1 cellular context compared by ENCODE assay signal in genomic region chr14:21103710-21104447, GRCh38.
TF ChIP-seq lines count a peak whose summit lies in the region.

No MANE protein-coding gene starts in this region.

TF ChIP-seq in K562, 482 proteins besides CTCF, POLR2A, EP300 and RAD21 (continued from another document and continues in another):
- TF ChIP-seq CHD2 (IDR thresholded peaks at IDR 0.05; ENCODE audit: low read depth, low read length): peak; percentile 95
- peak; percentile 98 for TF ChIP-seq FOSL1 (tag; conservative IDR thresholded peaks at IDR 0.05)
- TF ChIP-seq UBTF (IDR thresholded peaks at IDR 0.05; ENCODE audit: borderline replicate concordance in 1 of 2, low read depth in 2 of 2, low read length in 2 of 2): 0 out of 4 replicates have a peak, but pooled peaks of 1 of the 2 experiments have one; percentile 53
- no peak for TF ChIP-seq POLR3A (IDR thresholded peaks at IDR 0.05; ENCODE audit: borderline replicate concordance, extremely low read depth, insufficient read depth, insufficient read length)
- TF ChIP-seq TFAP4 (CRISPR knock-in tag; IDR thresholded peaks at IDR 0.05; ENCODE audit: borderline replicate concordance): peak; percentile 69
- peak; percentile 100 for TF ChIP-seq ATF7 (IDR thresholded peaks at IDR 0.05)
- peak; percentile 63 for TF ChIP-seq JUNB (CRISPR knock-in tag; conservative IDR thresholded peaks at IDR 0.05)
- TF ChIP-seq NFXL1 (CRISPR knock-in tag; IDR thresholded peaks at IDR 0.05): no peak
- peak; percentile 68; the same call in 1 of the 2 replicates for TF ChIP-seq CTBP1 (IDR thresholded peaks at IDR 0.05; ENCODE audit: borderline replicate concordance)
- TF ChIP-seq HDAC3 (IDR thresholded peaks at IDR 0.05; ENCODE audit: borderline replicate concordance, partially characterized antibody): peak; percentile 73
- TF ChIP-seq SIN3B (IDR thresholded peaks at IDR 0.05; ENCODE audit: low read depth): peak; percentile 73
- TF ChIP-seq SIX5 (IDR thresholded peaks at IDR 0.05; ENCODE audit: borderline replicate concordance in 1 of 2, insufficient read depth in 1 of 2, low read depth in 1 of 2, low read length in 2 of 2): 0 out of 4 replicates have a peak, but pooled peaks of 1 of the 2 experiments have one; percentile 76
- TF ChIP-seq HDAC6 (IDR thresholded peaks at IDR 0.05; ENCODE audit: low read depth, low read length): no peak
- 0 out of 2 replicates have a peak, but pooled peaks have one; percentile 23 for TF ChIP-seq ZKSCAN1 (IDR thresholded peaks at IDR 0.05; ENCODE audit: low read depth, low read length)
- no peak for TF ChIP-seq NELFE (IDR thresholded peaks at IDR 0.05; ENCODE audit: insufficient read depth, insufficient read length)
- no peak for TF ChIP-seq EWSR1 (IDR thresholded peaks at IDR 0.05; ENCODE audit: borderline replicate concordance, low read depth, partially characterized antibody)
- TF ChIP-seq RHOXF2B (CRISPR knock-in tag; conservative IDR thresholded peaks at IDR 0.05): no peak
- TF ChIP-seq NFRKB (IDR thresholded peaks at IDR 0.05; ENCODE audit: low read depth): 0 out of 2 replicates have a peak, but pooled peaks have one; percentile 10
- TF ChIP-seq RNF2 (IDR thresholded peaks at IDR 0.05): peak; percentile 51
- TF ChIP-seq PBX2 (CRISPR knock-in tag; IDR thresholded peaks at IDR 0.05; ENCODE audit: low read depth): peak; percentile 71
- TF ChIP-seq PBX2 (tag; conservative IDR thresholded peaks at IDR 0.05; ENCODE audit: low read depth): peak; percentile 86
- TF ChIP-seq MYC (IDR thresholded peaks at IDR 0.05; ENCODE audit: low read depth, low read length): peak; percentile 4; the same call in 1 of the 2 replicates
- TF ChIP-seq MYC (CRISPR knock-in tag; IDR thresholded peaks at IDR 0.05; ENCODE audit: borderline replicate concordance, low read depth): peak; percentile 18; the same call in 1 of the 2 replicates
- TF ChIP-seq MITF (IDR thresholded peaks at IDR 0.05): peak; percentile 70
- peak; percentile 93 for TF ChIP-seq RBFOX2 (IDR thresholded peaks at IDR 0.05; ENCODE audit: low read depth, low read length)
- TF ChIP-seq MEIS2 (IDR thresholded peaks at IDR 0.05; ENCODE audit: partially characterized antibody): peak; percentile 98
- no peak for TF ChIP-seq DACH1 (IDR thresholded peaks at IDR 0.05; ENCODE audit: partially characterized antibody)
- peak; percentile 17 for TF ChIP-seq CCNT2 (IDR thresholded peaks at IDR 0.05; ENCODE audit: borderline replicate concordance, extremely low read depth, insufficient read length, low read depth, low read length)
- TF ChIP-seq ZNF561 (CRISPR knock-in tag; conservative IDR thresholded peaks at IDR 0.05): no peak
- peak; percentile 43; the same call in 1 of the 2 replicates for TF ChIP-seq TAL1 (IDR thresholded peaks at IDR 0.05)
- TF ChIP-seq LEF1 (IDR thresholded peaks at IDR 0.05): peak; percentile 80
- TF ChIP-seq SFPQ (IDR thresholded peaks at IDR 0.05; ENCODE audit: low read depth, low read length): no peak
- peak; percentile 50; the same call in 1 of the 2 replicates for TF ChIP-seq LCOR (CRISPR knock-in tag; IDR thresholded peaks at IDR 0.05)
- TF ChIP-seq KAT8 (IDR thresholded peaks at IDR 0.05; ENCODE audit: low read depth): no peak
- TF ChIP-seq SMAD4 (CRISPR knock-in tag; conservative IDR thresholded peaks at IDR 0.05): no peak; the same call in none of the 2 replicates
- peak; percentile 94 for TF ChIP-seq NUFIP1 (IDR thresholded peaks at IDR 0.05; ENCODE audit: partially characterized antibody)
- TF ChIP-seq PHF21A (IDR thresholded peaks at IDR 0.05; ENCODE audit: borderline replicate concordance, low read depth): no peak
- TF ChIP-seq NFYB (IDR thresholded peaks at IDR 0.05; ENCODE audit: extremely low read depth, insufficient read length): no peak
- TF ChIP-seq E2F6 (IDR thresholded peaks at IDR 0.05; ENCODE audit: borderline replicate concordance in 1 of 2, extremely low read depth in 1 of 2, insufficient read depth in 1 of 2, insufficient read length in 1 of 2, low read depth in 1 of 2, low read length in 1 of 2, poor library complexity in 1 of 2, severe bottlenecking in 1 of 2): peak; percentile 97 to 98
- peak in 1 of 2 experiments; percentile 68; a peak in 3 of 4 replicates for TF ChIP-seq MNT (conservative IDR thresholded peaks at IDR 0.05)
- TF ChIP-seq HMG20B (CRISPR knock-in tag; IDR thresholded peaks at IDR 0.05): no peak
- peak; percentile 95 for TF ChIP-seq CXXC5 (CRISPR knock-in tag; IDR thresholded peaks at IDR 0.05)
- peak; percentile 85; the same call in 1 of the 2 replicates for TF ChIP-seq SREBF1 (IDR thresholded peaks at IDR 0.05; ENCODE audit: borderline replicate concordance, low read depth, low read length)
- peak; percentile 99 for TF ChIP-seq CTCFL (IDR thresholded peaks at IDR 0.05; ENCODE audit: borderline replicate concordance, insufficient read depth, low read depth, low read length, poor library complexity, severe bottlenecking)
- peak; percentile 72 for TF ChIP-seq KDM5B (IDR thresholded peaks at IDR 0.05; ENCODE audit: insufficient replicate concordance, low read depth, low read length)
- TF ChIP-seq SRSF9 (IDR thresholded peaks at IDR 0.05; ENCODE audit: borderline replicate concordance, low read depth, low read length): no peak
- peak; percentile 94 for TF ChIP-seq ATF3 (IDR thresholded peaks at IDR 0.05)
- peak; percentile 95 for TF ChIP-seq ATF3 (CRISPR knock-in tag; conservative IDR thresholded peaks at IDR 0.05)
- TF ChIP-seq FOXK2 (conservative IDR thresholded peaks at IDR 0.05 in 1 of 2, IDR thresholded peaks at IDR 0.05 in 1 of 2; ENCODE audit: low read depth in 2 of 2): peak; percentile 34 to 100; a peak in 2 of 4 replicates
- TF ChIP-seq ZBTB43 (CRISPR knock-in tag; IDR thresholded peaks at IDR 0.05): peak; percentile 87
